21 cellular contexts compared by ENCODE assay signal in genomic region chr6:12582421-12583110, GRCh38.
"Had no signal": no experiment of that assay in that cellular context is flagged by ENCODE, and none has a peak within 500 bp of the region (broad histone marks: within the 10 kb centered on the region; RNA-seq: fewer than 3 reads in every experiment).

No MANE protein-coding gene starts in this region.

- H3K36me3 ChIP-seq: gastrocnemius medialis, heart right ventricle, lower lobe of right lung, pancreas, thyroid gland, uterus had no signal

- H3K4me3 ChIP-seq: body of pancreas, coronary artery, gastrocnemius medialis, heart right ventricle, lower lobe of right lung, pancreas, thyroid gland, uterus had no signal

- DNase-seq: activated B cell treated with CpG ODN at 0.5 μM for 24 hours; activated CD4-positive, alpha-beta T cell treated with anti-CD3 and anti-CD28 coated beads, Interleukin-2, amount 10 ng/mL, durations not matched to agents 24 days and 14 days; activated CD8-positive, alpha-beta memory T cell treated with anti-CD3 and anti-CD28 coated beads, Interleukin-2, amount 50 U/mL, for 48 hours; activated gamma-delta T cell; activated T-cell treated with anti-CD3 and anti-CD28 coated beads, Interleukin-2, amount 50 U/mL, for 72 hours; body of pancreas; central memory CD4-positive, alpha-beta T cell; effector CD4-positive, alpha-beta T cell; gastrocnemius medialis; heart right ventricle; left cardiac atrium; lower lobe of right lung; naive thymus-derived CD4-positive, alpha-beta T cell; pancreas; stimulated activated CD4-positive, alpha-beta T cell treated with anti-CD3 and anti-CD28 coated beads, Interleukin-12 subunit alpha, Interleukin-12 subunit beta, amount 100 ng/mL, for 4 hours; stimulated activated CD4-positive, alpha-beta T cell treated with anti-CD3 and anti-CD28 coated beads, Interleukin-2, amount 100 ng/mL, for 24 hours; thyroid gland; uterus had no signal

- H3K27me3 ChIP-seq: body of pancreas, gastrocnemius medialis, heart right ventricle, pancreas, thyroid gland, uterus had no signal

- H3K9me3 ChIP-seq: body of pancreas, gastrocnemius medialis, heart right ventricle, lower lobe of right lung, pancreas, thyroid gland, uterus had no signal

- H3K27ac ChIP-seq: body of pancreas, coronary artery, epithelial cell of prostate, gastrocnemius medialis, heart right ventricle, lower lobe of right lung, pancreas, thyroid gland, uterus had no signal

- H3K4me1 ChIP-seq: body of pancreas, gastrocnemius medialis, pancreas, thyroid gland, uterus had no signal

- ATAC-seq: activated naive CD4-positive, alpha-beta T cell treated with anti-CD3 and anti-CD28 coated beads, Interleukin-2, amount 50 U/mL, for 72 hours; activated T-cell treated with anti-CD3 and anti-CD28 coated beads, Interleukin-2, amount 50 U/mL, for 72 hours; body of pancreas; gastrocnemius medialis; heart right ventricle; left cardiac atrium; lower lobe of right lung; naive thymus-derived CD4-positive, alpha-beta T cell; pancreas had no signal
